8 cellular contexts compared by ENCODE assay signal in the genomic region with DNA sequence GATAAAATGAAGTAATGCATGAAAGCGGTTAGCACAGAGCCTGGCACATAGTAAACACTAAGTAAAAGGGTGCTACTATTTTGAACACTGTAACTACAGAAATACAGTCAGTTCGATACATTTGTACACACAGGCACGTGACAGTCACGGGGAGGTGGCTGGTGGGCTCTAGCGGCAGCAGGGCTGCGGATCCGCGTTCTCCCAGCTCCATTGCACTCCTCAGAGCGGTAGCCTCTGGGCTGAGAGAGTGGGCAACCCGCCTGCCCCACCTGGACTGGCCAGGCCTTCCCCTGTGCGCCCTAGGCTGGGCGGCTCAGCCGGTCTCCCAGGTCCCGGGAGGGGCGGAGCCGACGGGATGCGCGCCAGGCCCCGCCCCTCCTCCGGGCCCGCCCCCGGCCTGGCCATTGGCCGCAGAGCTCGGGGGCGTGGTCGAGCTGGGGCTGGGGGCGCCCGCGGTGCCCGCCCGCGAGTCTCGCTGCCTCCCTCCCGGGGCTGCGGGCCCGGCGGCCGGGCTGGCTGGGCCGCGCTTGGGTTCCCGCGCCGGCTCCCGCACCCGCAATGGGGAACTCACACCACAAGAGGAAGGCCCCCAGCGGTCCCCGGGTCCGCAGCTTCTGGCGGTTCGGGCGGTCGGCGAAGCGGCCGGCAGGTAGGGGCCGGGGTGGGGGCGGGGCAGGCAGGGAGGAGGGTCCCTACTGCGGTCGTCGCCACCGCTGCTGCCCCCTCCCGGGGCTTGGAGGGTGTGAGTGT. TPM values are rescaled to one million over a fixed set of nuclear protein-coding genes. Genes with fewer than 3 reads are reported as not detected.
DNase-seq lines count a peak whose midpoint lies in the region; ATAC-seq, FAIRE-seq and TF ChIP-seq lines count a peak whose summit lies in the region.

No MANE protein-coding gene starts in this region.

- peak overlapping the region; percentile 50 for H2AFZ ChIP-seq in keratinocyte (ENCODE audit: control insufficient read depth, low read length)

- peaks cover 7 to 10% of the 10 kb centered on the region in 2 experiments for H3K36me3 ChIP-seq in keratinocyte (ENCODE audit: control insufficient read depth in 2 of 2, extremely low read depth in 1 of 2, insufficient read depth in 2 of 2, low read length in 2 of 2)

- H3K4me2 ChIP-seq in keratinocyte (ENCODE audit: control insufficient read depth, extremely low read depth, insufficient read depth, low read depth, low read length): peak overlapping the region; percentile 97

- H3K79me2 ChIP-seq in keratinocyte (ENCODE audit: control insufficient read depth, insufficient read depth, low read length): peaks cover 64% of the 10 kb centered on the region

- H3K27ac ChIP-seq in keratinocyte (ENCODE audit: control insufficient read depth, insufficient read depth, low read length): peak overlapping the region; percentile 85

- H3K4me1 ChIP-seq in keratinocyte (ENCODE audit: control insufficient read depth, extremely low read depth, insufficient read depth, low read length): peaks cover 37% of the 10 kb centered on the region

- H3K4me3 ChIP-seq in cardiac fibroblast (replicated peaks in 1 of 2; ENCODE audit: low read depth in 2 of 2, low read length in 2 of 2): peak overlapping the region; percentile 54 to 56
- H3K4me3 ChIP-seq in keratinocyte (ENCODE audit: control insufficient read depth in 2 of 3, extremely low read depth in 1 of 3, insufficient read depth in 2 of 3, low read depth in 1 of 3, low read length in 3 of 3): peak overlapping the region; percentile 31 to 70 (median 56)

- peaks cover 2% of the 10 kb centered on the region for H3K9me1 ChIP-seq in keratinocyte (ENCODE audit: control insufficient read depth, extremely low read depth, insufficient read depth, low read length)

- peak; percentile 73 for ATAC-seq in GM19455 (IDR thresholded peaks at IDR 0.05; ENCODE audit: unreplicated experiment)
- no peak for ATAC-seq in HG03442 (IDR thresholded peaks at IDR 0.05; ENCODE audit: unreplicated experiment)

- dilution Hi-C loops in keratinocyte (cut with MboI; ENCODE audit: extremely low pct_ligation_motif_present, low sequenced_read_pairs): no loop called here

- H3K27me3 ChIP-seq in keratinocyte (ENCODE audit: control insufficient read depth, extremely low read depth, insufficient read depth, low read length): no peaks in the 10 kb centered on the region

- TF ChIP-seq CTCF in cardiac fibroblast (IDR thresholded peaks at IDR 0.05; ENCODE audit: low read depth, low read length): no peak
- TF ChIP-seq CTCF in keratinocyte (optimal IDR thresholded peaks at IDR 0.05 in 1 of 3, IDR thresholded peaks at IDR 0.05 in 1 of 3, conservative IDR thresholded peaks at IDR 0.05 in 1 of 3; ENCODE audit: extremely low read depth in 1 of 3, insufficient read depth in 2 of 3, low read length in 3 of 3): no peak

- no peaks in the 10 kb centered on the region for H4K20me1 ChIP-seq in keratinocyte (ENCODE audit: control insufficient read depth, extremely low read depth, insufficient read depth, low read length)

- FAIRE-seq in keratinocyte (lab: Jason Lieb, UNC): no peak

- no peaks in the 10 kb centered on the region for H3K9me3 ChIP-seq in keratinocyte (ENCODE audit: control insufficient read depth, low read depth, low read length)

- DNase-seq in Ammon's horn (ENCODE audit: low spot score): peak; percentile 69
- peak; percentile 65 to 87 for DNase-seq in NCI-H1930 (lab: John Stamatoyannopoulos, UW)
- peak in 3 of 4 experiments; percentile 24 to 55 (median 34) for DNase-seq in activated CD4-positive, CD25-positive, alpha-beta regulatory T cell (lab: John Stamatoyannopoulos, UW)
- peak; percentile 39 to 66 for DNase-seq in cardiac fibroblast (ENCODE audit: low read depth in 2 of 2)
- no peak for DNase-seq in keratinocyte (ENCODE audit: low read depth, low spot score)
- peak in 2 of 3 donors; percentile 43 to 65 for DNase-seq in stimulated activated CD4-positive, alpha-beta T cell treated with anti-CD3 and anti-CD28 coated beads, Interleukin-12 subunit alpha, Interleukin-12 subunit beta, amount 100 ng/mL, for 48 hours (ENCODE audit: low read depth in 2 of 3, low spot score in 1 of 3)

- H3K9ac ChIP-seq in keratinocyte (ENCODE audit: control insufficient read depth, extremely low read depth, insufficient read depth, low read length): peak overlapping the region; percentile 90

RNA-seq across cellular contexts. Expression of gene SYNC, which starts 51.1 kb away (rescaled TPM):
- polyA plus RNA-seq in keratinocyte: 11.2 to 12.0 TPM (median 11.2 TPM) in 3 replicates
- 2.0 TPM for polyA plus RNA-seq in keratinocyte (2011; ENCODE audit: low read depth)
- polyA plus RNA-seq in keratinocyte (2011; cell fraction: cytosol; rRNA removed): 14.5 and 17.2 TPM in 2 replicates
- polyA plus RNA-seq in keratinocyte (2011; cell fraction: nucleus; rRNA removed): 12.3 and 14.8 TPM in 2 replicates
- polyA plus RNA-seq in keratinocyte (2012; ENCODE audit: low replicate concordance): 1.3 and 12.0 TPM in 2 replicates
- polyA minus RNA-seq in keratinocyte: 9.7 to 19.1 TPM (median 14.7 TPM) in 3 replicates
- 16.7 TPM for polyA minus RNA-seq in keratinocyte (2011; cell fraction: cytosol; rRNA and poly(A)+ RNA removed)
- polyA minus RNA-seq in keratinocyte (2011; cell fraction: nucleus; rRNA and poly(A)+ RNA removed): 2.8 and 8.0 TPM in 2 replicates
